18 cellular contexts compared by ENCODE assay signal in genomic region chr7:155362380-155363145, GRCh38.
DNase-seq lines count a peak whose midpoint lies in the region; ATAC-seq and TF ChIP-seq lines count a peak whose summit lies in the region.
"Had no signal": no experiment of that assay in that cellular context is flagged by ENCODE, and none has a peak within 500 bp of the region (broad histone marks: within the 10 kb centered on the region; RNA-seq: fewer than 3 reads in every experiment).

No MANE protein-coding gene starts in this region.

- H3K27me3 Mint-ChIP-seq in activated naive CD4-positive, alpha-beta T cell treated with anti-CD3 and anti-CD28 coated beads, Interleukin-2, amount 50 U/mL, for 24 hours: peaks cover 14% of the 10 kb centered on the region

- intact Hi-C loops in lower lobe of right lung (cut with DNase I): no loop called here

- no peaks in the 10 kb centered on the region for H3K4me1 Mint-ChIP-seq in activated naive CD4-positive, alpha-beta T cell treated with anti-CD3 and anti-CD28 coated beads, Interleukin-2, amount 50 U/mL, for 24 hours

- H3K4me3 ChIP-seq in BE2C (ENCODE audit: low read depth, low read length) (no peak overlapping the region), RWPE2 (ENCODE audit: severe bottlenecking) (no peak overlapping the region), lower lobe of right lung (no peak overlapping the region)
- H3K4me3 ChIP-seq: PC-9, SK-N-MC had no signal

- no peak for ATAC-seq in RWPE2 (ENCODE audit: low read depth)
- ATAC-seq in lower lobe of right lung: no peak
- no peak for ATAC-seq in GM18868 (IDR thresholded peaks at IDR 0.05; ENCODE audit: unreplicated experiment)
- no peak for ATAC-seq in HG02623 (IDR thresholded peaks at IDR 0.05; ENCODE audit: unreplicated experiment)

- no peak overlapping the region for H3K4me3 Mint-ChIP-seq in activated naive CD4-positive, alpha-beta T cell treated with anti-CD3 and anti-CD28 coated beads, Interleukin-2, amount 50 U/mL, for 24 hours
- H3K4me3 Mint-ChIP-seq: HFFc6 had no signal

- no peak for DNase-seq in activated naive CD4-positive, alpha-beta T cell treated with Interleukin-2 at 50 U/mL for 16 hours
- DNase-seq in BE2C: peak; percentile 62
- DNase-seq in RWPE2 (ENCODE audit: low spot score): peak; percentile 23
- peak; percentile 16 for DNase-seq in lower lobe of right lung
- DNase-seq in NCI-H1436 treated with DMSO at 0.1 percent for 48 hours (lab: John Stamatoyannopoulos, UW): no peak
- DNase-seq: 8988T, Caco-2, DMS153, HFFc6, NCI-H1417 treated with DMSO at 0.1 percent for 48 hours, NCI-H2081, NCI-H510A treated with DMSO at 0.1 percent for 48 hours, NCI-H82, PC-9 had no signal

- no peak for TF ChIP-seq CTCF in BE2C (IDR thresholded peaks at IDR 0.05; ENCODE audit: low read depth, low read length)
- TF ChIP-seq CTCF in RWPE2 (IDR thresholded peaks at IDR 0.05; ENCODE audit: poor library complexity, severe bottlenecking): no peak
- no peak for TF ChIP-seq CTCF in lower lobe of right lung (IDR thresholded peaks at IDR 0.05)

- H3K36me3 ChIP-seq in BE2C: no peaks in the 10 kb centered on the region
- no peaks in the 10 kb centered on the region for H3K36me3 ChIP-seq in RWPE2 (ENCODE audit: low read depth)
- no peaks in the 10 kb centered on the region for H3K36me3 ChIP-seq in lower lobe of right lung

- H3K4me1 ChIP-seq in BE2C: 0 out of 2 replicates have a peak, but pooled peaks cover 2% of the 10 kb centered on the region
- no peaks in the 10 kb centered on the region for H3K4me1 ChIP-seq in RWPE2 (ENCODE audit: insufficient read depth, poor library complexity, severe bottlenecking)
- H3K4me1 ChIP-seq in lower lobe of right lung: no peaks in the 10 kb centered on the region

- peak overlapping the region; percentile 63 for H3K27ac Mint-ChIP-seq in activated naive CD4-positive, alpha-beta T cell treated with anti-CD3 and anti-CD28 coated beads, Interleukin-2, amount 50 U/mL, for 24 hours
- H3K27ac Mint-ChIP-seq: HFFc6 had no signal

- H3K27ac ChIP-seq in RWPE2 (ENCODE audit: poor library complexity, severe bottlenecking) (no peak overlapping the region), lower lobe of right lung (no peak overlapping the region)
- H3K27ac ChIP-seq: PC-9, SK-N-MC had no signal

- H3K9me3 Mint-ChIP-seq in activated naive CD4-positive, alpha-beta T cell treated with anti-CD3 and anti-CD28 coated beads, Interleukin-2, amount 50 U/mL, for 24 hours: no peaks in the 10 kb centered on the region
- H3K9me3 Mint-ChIP-seq: HFFc6 had no signal

- no peaks in the 10 kb centered on the region for H3K36me3 Mint-ChIP-seq in activated naive CD4-positive, alpha-beta T cell treated with anti-CD3 and anti-CD28 coated beads, Interleukin-2, amount 50 U/mL, for 24 hours

- H3K27me3 ChIP-seq in BE2C (peaks cover 5% of the 10 kb centered on the region), RWPE2 (ENCODE audit: insufficient read depth, poor library complexity, severe bottlenecking) (peaks cover 32% of the 10 kb centered on the region), lower lobe of right lung (ENCODE audit: low read depth) (peaks cover 66% of the 10 kb centered on the region)

- H3K9me3 ChIP-seq in BE2C (no peaks in the 10 kb centered on the region), RWPE2 (ENCODE audit: severe bottlenecking) (no peaks in the 10 kb centered on the region), lower lobe of right lung (no peaks in the 10 kb centered on the region)
- H3K9me3 ChIP-seq: Caco-2 had no signal

Comparison
In these comparisons a context has a peak if more than half of its experiments do, and no peak if none do; other contexts are left out.
1. DNase-seq: peak in BE2C (single experiment), RWPE2 (single experiment) and lower lobe of right lung (single experiment); none in activated naive CD4-positive, alpha-beta T cell treated with Interleukin-2 at 50 U/mL for 16 hours (single experiment) and NCI-H1436 treated with DMSO at 0.1 percent for 48 hours (single experiment).